12 cellular contexts compared by ENCODE assay signal in genomic region chr12:124554429-124555029, GRCh38. TPM values are rescaled to one million over a fixed set of nuclear protein-coding genes. Genes with fewer than 3 reads are reported as not detected.
DNase-seq lines count a peak whose midpoint lies in the region; ATAC-seq and TF ChIP-seq lines count a peak whose summit lies in the region.
"Had no signal": no experiment of that assay in that cellular context is flagged by ENCODE, and none has a peak within 500 bp of the region (broad histone marks: within the 10 kb centered on the region; RNA-seq: fewer than 3 reads in every experiment).

No MANE protein-coding gene starts in this region.

- H3K27me3 ChIP-seq in right atrium auricular region, result no peaks in the 10 kb centered on the region
- H3K27me3 ChIP-seq: tibial nerve had no signal

- H3K27me3 Mint-ChIP-seq in activated T-cell treated with anti-CD3 and anti-CD28 coated beads, Interleukin-2, amount 50 U/mL, for 4 hours (ENCODE audit: low read depth), result no peaks in the 10 kb centered on the region
- H3K27me3 Mint-ChIP-seq in stimulated activated naive B cell treated with anti-CD40 and anti-IgM and Interleukin-4, amounts not matched to agents 10 μg/mL and 1 μg/mL and 100 μg/mL, for 72 hours, result no peaks in the 10 kb centered on the region
- peaks cover 0 to 4% (median 2%) of the 10 kb centered on the region in 3 donors for H3K27me3 Mint-ChIP-seq in immature natural killer cell (ENCODE audit: low read depth in 3 of 3)

- no peak for DNase-seq in activated T-cell treated with anti-CD3 and anti-CD28 coated beads, Interleukin-2, amount 50 U/mL, for 4 hours
- DNase-seq in activated T-cell treated with anti-CD3 and anti-CD28 coated beads, Interleukin-2, amount 50 U/mL, for 48 hours, result no peak
- DNase-seq in UCSD-AML1 (lab: John Stamatoyannopoulos, UW; ENCODE audit: unreplicated experiment) (peak; percentile 71), right atrium auricular region (ENCODE audit: low spot score) (no peak), immature natural killer cell (no peak)
- DNase-seq in stimulated activated naive B cell treated with anti-CD40 and anti-IgM and Interleukin-4, amounts not matched to agents 10 μg/mL and 1 μg/mL and 100 μg/mL, for 72 hours, result no peak
- DNase-seq: ACHN; activated CD8-positive, alpha-beta memory T cell treated with anti-CD3 and anti-CD28 coated beads, Interleukin-2, amount 50 U/mL, for 4 hours; NCI-H2227 treated with DMSO at 0.1 percent for 48 hours had no signal

- no peaks in the 10 kb centered on the region for H3K9me3 Mint-ChIP-seq in activated T-cell treated with anti-CD3 and anti-CD28 coated beads, Interleukin-2, amount 50 U/mL, for 4 hours
- H3K9me3 Mint-ChIP-seq in stimulated activated naive B cell treated with anti-CD40 and anti-IgM and Interleukin-4, amounts not matched to agents 10 μg/mL and 1 μg/mL and 100 μg/mL, for 72 hours, result peaks cover 0 to 1% of the 10 kb centered on the region in 2 donors
- no peaks in the 10 kb centered on the region for H3K9me3 Mint-ChIP-seq in immature natural killer cell

- peaks cover 61% of the 10 kb centered on the region for H3K4me1 Mint-ChIP-seq in activated T-cell treated with anti-CD3 and anti-CD28 coated beads, Interleukin-2, amount 50 U/mL, for 4 hours (ENCODE audit: low read depth)
- peaks cover 68 to 100% of the 10 kb centered on the region in 2 donors for H3K4me1 Mint-ChIP-seq in stimulated activated naive B cell treated with anti-CD40 and anti-IgM and Interleukin-4, amounts not matched to agents 10 μg/mL and 1 μg/mL and 100 μg/mL, for 72 hours
- H3K4me1 Mint-ChIP-seq in immature natural killer cell, result peaks cover 41 to 61% of the 10 kb centered on the region in 2 donors

- H3K4me3 Mint-ChIP-seq in activated T-cell treated with anti-CD3 and anti-CD28 coated beads, Interleukin-2, amount 50 U/mL, for 4 hours, result peak overlapping the region; percentile 42
- H3K4me3 Mint-ChIP-seq in stimulated activated naive B cell treated with anti-CD40 and anti-IgM and Interleukin-4, amounts not matched to agents 10 μg/mL and 1 μg/mL and 100 μg/mL, for 72 hours, result peak overlapping the region; percentile 10 to 59
- no peak overlapping the region for H3K4me3 Mint-ChIP-seq in immature natural killer cell

- no peak for TF ChIP-seq CTCF in right atrium auricular region (IDR thresholded peaks at IDR 0.05)

- H3K36me3 Mint-ChIP-seq in activated T-cell treated with anti-CD3 and anti-CD28 coated beads, Interleukin-2, amount 50 U/mL, for 4 hours (ENCODE audit: insufficient read depth), result peaks cover 2% of the 10 kb centered on the region
- H3K36me3 Mint-ChIP-seq in stimulated activated naive B cell treated with anti-CD40 and anti-IgM and Interleukin-4, amounts not matched to agents 10 μg/mL and 1 μg/mL and 100 μg/mL, for 72 hours, result peaks cover 13 to 20% of the 10 kb centered on the region in 2 donors
- no peaks in the 10 kb centered on the region for H3K36me3 Mint-ChIP-seq in immature natural killer cell

- H3K4me3 ChIP-seq in right atrium auricular region, result no peak overlapping the region
- H3K4me3 ChIP-seq: tibial nerve had no signal

- H3K9me3 ChIP-seq in right atrium auricular region, result no peaks in the 10 kb centered on the region
- H3K9me3 ChIP-seq: tibial nerve had no signal

- H3K27ac ChIP-seq in right atrium auricular region, result peak overlapping the region; percentile 25 to 64

- H3K36me3 ChIP-seq in right atrium auricular region, result no peaks in the 10 kb centered on the region

- peaks cover 0 to 90% of the 10 kb centered on the region in 2 donors for H3K4me1 ChIP-seq in right atrium auricular region

- ATAC-seq in activated T-cell treated with anti-CD3 and anti-CD28 coated beads, Interleukin-2, amount 50 U/mL, for 4 hours, result peak; percentile 29 to 51
- ATAC-seq in stimulated activated naive B cell treated with anti-CD40 and anti-IgM and Interleukin-4, amounts not matched to agents 10 μg/mL and 1 μg/mL and 100 μg/mL, for 72 hours (replicated peaks), result no peak
- no peak for ATAC-seq in GM18861 (IDR thresholded peaks at IDR 0.05; ENCODE audit: unreplicated experiment)
- no peak for ATAC-seq in HG02642 (IDR thresholded peaks at IDR 0.05; ENCODE audit: poor library complexity, unreplicated experiment)

- peak overlapping the region; percentile 26 for H3K27ac Mint-ChIP-seq in stimulated activated naive B cell treated with anti-CD40 and anti-IgM and Interleukin-4, amounts not matched to agents 10 μg/mL and 1 μg/mL and 100 μg/mL, for 72 hours
- H3K27ac Mint-ChIP-seq in immature natural killer cell, result no peak overlapping the region

RNA-seq across cellular contexts. Expression of gene NCOR2, which starts 12.9 kb away (rescaled TPM):
- total RNA-seq in activated T-cell treated with anti-CD3 and anti-CD28 coated beads, Interleukin-2, amount 50 U/mL, for 4 hours, result 100 to 1,000 TPM; 127 to 160 (median 135) TPM
- 100 to 1,000 TPM in 1 of 2 donors, 10 to 100 TPM in 1; 62.9 to 104 TPM for total RNA-seq in right atrium auricular region
- polyA plus RNA-seq in immature natural killer cell, result 10 to 100 TPM in 1 of 3 donors, 1 to 10 TPM in 2; 1.6 to 10.2 (median 2.1) TPM

Comparison
In these comparisons a context has a peak if more than half of its experiments do, and no peak if none do; other contexts are left out.
1. ATAC-seq: peak in activated T-cell treated with anti-CD3 and anti-CD28 coated beads, Interleukin-2, amount 50 U/mL, for 4 hours (2 of 2); none in stimulated activated naive B cell treated with anti-CD40 and anti-IgM and Interleukin-4, amounts not matched to agents 10 μg/mL and 1 μg/mL and 100 μg/mL, for 72 hours (0 of 2), GM18861 (single experiment) and HG02642 (single experiment).
2. H3K4me3 Mint-ChIP-seq: peak in activated T-cell treated with anti-CD3 and anti-CD28 coated beads, Interleukin-2, amount 50 U/mL, for 4 hours (single experiment) and stimulated activated naive B cell treated with anti-CD40 and anti-IgM and Interleukin-4, amounts not matched to agents 10 μg/mL and 1 μg/mL and 100 μg/mL, for 72 hours (2 of 2); none in immature natural killer cell (0 of 5).